10 cellular contexts compared by ENCODE assay signal in genomic region chr22:23113067-23113846, GRCh38. TPM values are rescaled to one million over a fixed set of nuclear protein-coding genes. Genes with fewer than 3 reads are reported as not detected.
DNase-seq lines count a peak whose midpoint lies in the region; ATAC-seq and TF ChIP-seq lines count a peak whose summit lies in the region.
"Had no signal": no experiment of that assay in that cellular context is flagged by ENCODE, and none has a peak within 500 bp of the region (broad histone marks: within the 10 kb centered on the region; RNA-seq: fewer than 3 reads in every experiment).

No MANE protein-coding gene starts in this region.

- TF ChIP-seq EP300 in tibial nerve (IDR thresholded peaks at IDR 0.05): no peak

- H3K27ac ChIP-seq in tibial nerve (peak overlapping the region in 3 of 4 donors; percentile 50 to 66 (median 53)), lower lobe of right lung (no peak overlapping the region), tibial artery (no peak overlapping the region)

- no peak for TF ChIP-seq POLR2A in tibial nerve (IDR thresholded peaks at IDR 0.05)

- intact Hi-C loops in left cardiac atrium (cut with DNase I) (no loop called here), lower lobe of right lung (cut with DNase I) (no loop called here), tibial artery (cut with DNase I; ENCODE audit: low total_unique reads) (no loop called here)

- TF ChIP-seq CTCF in tibial nerve (IDR thresholded peaks at IDR 0.05) (no peak), lower lobe of right lung (IDR thresholded peaks at IDR 0.05) (no peak), tibial artery (IDR thresholded peaks at IDR 0.05) (no peak)

- DNase-seq in NCI-H748 (lab: John Stamatoyannopoulos, UW; ENCODE audit: unreplicated experiment): peak; percentile 40
- no peak for DNase-seq in NCI-H748 treated with DMSO at 0.1 percent for 48 hours (lab: John Stamatoyannopoulos, UW)
- DNase-seq in SHP77 (lab: John Stamatoyannopoulos, UW): peak; percentile 74 to 87
- DNase-seq in left cardiac atrium: peak; percentile 36
- no peak for DNase-seq in tibial nerve (ENCODE audit: low spot score in 2 of 2)
- no peak for DNase-seq in lower lobe of right lung
- DNase-seq in NCI-H146 (lab: John Stamatoyannopoulos, UW): no peak
- DNase-seq in tibial artery: no peak
- DNase-seq: activated CD8-positive, alpha-beta memory T cell treated with anti-CD3 and anti-CD28 coated beads for 24 hours had no signal

- 63 to 71% methylated on average over 11 to 14 of the region's 14 CpGs for WGBS in tibial nerve, 2 donors

- H3K4me3 ChIP-seq in tibial nerve (no peak overlapping the region), lower lobe of right lung (no peak overlapping the region), tibial artery (no peak overlapping the region)

- H3K36me3 ChIP-seq in tibial nerve (no peaks in the 10 kb centered on the region), lower lobe of right lung (no peaks in the 10 kb centered on the region), tibial artery (no peaks in the 10 kb centered on the region)

- H3K9me3 ChIP-seq in tibial nerve (no peaks in the 10 kb centered on the region), lower lobe of right lung (no peaks in the 10 kb centered on the region), tibial artery (no peaks in the 10 kb centered on the region)

- H3K27me3 ChIP-seq in tibial nerve: no peaks in the 10 kb centered on the region
- H3K27me3 ChIP-seq in lower lobe of right lung (ENCODE audit: low read depth): no peaks in the 10 kb centered on the region
- H3K27me3 ChIP-seq in tibial artery: no peaks in the 10 kb centered on the region

- H3K4me1 ChIP-seq in tibial nerve: peaks cover 0 to 25% (median 9%) of the 10 kb centered on the region in 4 donors
- H3K4me1 ChIP-seq in lower lobe of right lung: no peaks in the 10 kb centered on the region
- no peaks in the 10 kb centered on the region for H3K4me1 ChIP-seq in tibial artery

- ATAC-seq in left cardiac atrium (peak in 1 of 2 donors; percentile 70), lower lobe of right lung (no peak)

RNA-seq across cellular contexts. Expression of gene RSPH14, which starts 28.5 kb away (rescaled TPM):
- total RNA-seq in left cardiac atrium: not detected
- under 1 TPM in 1 of 4 donors, not detected in 3; 0.63 TPM for total RNA-seq in tibial nerve
- 2.0 TPM for total RNA-seq in lower lobe of right lung
- total RNA-seq: astrocyte had no signal

RNA-seq across cellular contexts. Expression of gene RAB36, which starts 32.0 kb away (rescaled TPM):
- total RNA-seq in left cardiac atrium (1 to 10 TPM; 1.0 to 1.3 TPM), tibial nerve (1 to 10 TPM; 4.9 to 7.5 (median 6.1) TPM), lower lobe of right lung (9.6 TPM)

RNA-seq across cellular contexts. Expression of gene GNAZ, which starts 42.9 kb away (rescaled TPM):
- total RNA-seq in left cardiac atrium (1 to 10 TPM; 2.6 to 2.8 TPM), tibial nerve (10 to 100 TPM; 14.1 to 20.1 (median 18.0) TPM), lower lobe of right lung (2.4 TPM)

Comparison
In these comparisons a context has a peak if more than half of its experiments do, and no peak if none do; other contexts are left out.
1. DNase-seq: peak in NCI-H748 (single experiment), SHP77 (2 of 2) and left cardiac atrium (single experiment); none in NCI-H748 treated with DMSO at 0.1 percent for 48 hours (single experiment), tibial nerve (0 of 2), lower lobe of right lung (single experiment), NCI-H146 (single experiment) and tibial artery (0 of 2).
2. H3K27ac ChIP-seq: peak in tibial nerve (3 of 4); none in lower lobe of right lung (single experiment) and tibial artery (0 of 2).